9 cellular contexts compared by ENCODE assay signal in the genomic region with DNA sequence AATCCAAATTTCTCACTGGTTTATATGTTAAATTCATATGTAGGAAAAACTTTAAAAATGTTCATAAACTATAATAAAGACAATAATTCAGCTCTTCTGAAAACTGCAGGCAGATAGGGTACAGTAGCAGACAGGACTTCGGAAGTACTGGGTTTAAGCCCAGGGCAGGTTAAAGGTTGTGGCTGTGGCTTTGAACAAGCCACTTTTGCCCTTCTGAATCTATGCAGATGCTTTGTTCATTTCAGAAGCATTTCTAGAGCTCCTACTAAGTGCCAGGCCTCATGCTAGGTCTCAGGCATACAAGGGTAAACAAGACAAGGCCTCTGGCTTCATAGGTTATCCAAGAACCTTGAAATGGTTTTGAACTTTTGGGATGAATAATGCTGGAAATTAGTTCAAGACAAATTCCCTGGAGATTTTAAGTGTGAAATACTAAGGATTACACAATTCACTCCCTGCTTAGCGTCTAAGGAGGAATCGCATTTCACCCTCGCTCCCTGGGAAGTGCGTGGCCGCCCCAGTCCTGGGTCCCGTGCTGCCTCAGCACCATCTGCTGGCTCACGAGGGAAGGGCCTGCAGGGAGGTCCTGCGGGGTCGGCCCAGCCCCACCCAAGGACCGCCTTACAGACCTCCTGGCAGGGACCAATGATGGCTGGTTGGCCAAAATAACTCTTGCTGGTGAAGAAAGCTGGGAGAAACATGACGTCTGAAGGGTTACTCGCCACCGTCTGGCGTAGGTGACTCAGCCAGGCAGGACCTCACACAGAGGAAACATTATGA.
DNase-seq lines count a peak whose midpoint lies in the region; ATAC-seq and TF ChIP-seq lines count a peak whose summit lies in the region.
"Had no signal": no experiment of that assay in that cellular context is flagged by ENCODE, and none has a peak within 500 bp of the region (broad histone marks: within the 10 kb centered on the region; RNA-seq: fewer than 3 reads in every experiment).

No MANE protein-coding gene starts in this region.

- no peak for TF ChIP-seq POLR2A in testis (IDR thresholded peaks at IDR 0.05)

- peak; percentile 84 for ATAC-seq in left colon

- 7 to 28% methylated on average over 15 of the region's 15 CpGs for WGBS in testis, 2 donors

- no peaks in the 10 kb centered on the region for H3K27me3 Mint-ChIP-seq in activated CD4-positive, alpha-beta memory T cell treated with anti-CD3 and anti-CD28 coated beads, Interleukin-2, amount 10 ng/mL, durations not matched to agents 7 days and 5 days

- no peak overlapping the region for H3K4me3 Mint-ChIP-seq in activated CD4-positive, alpha-beta memory T cell treated with anti-CD3 and anti-CD28 coated beads, Interleukin-2, amount 10 ng/mL, durations not matched to agents 7 days and 5 days

- peaks cover 7% of the 10 kb centered on the region for H3K9me3 Mint-ChIP-seq in activated CD4-positive, alpha-beta memory T cell treated with anti-CD3 and anti-CD28 coated beads, Interleukin-2, amount 10 ng/mL, durations not matched to agents 7 days and 5 days

- POLR2A ChIA-PET in activated CD4-positive, alpha-beta memory T cell treated with anti-CD3 and anti-CD28 coated beads, Interleukin-2, amount 10 ng/mL, durations not matched to agents 7 days and 5 days (lab: Charles Lee): no interaction called here

- DNase-seq in BE2C: peak; percentile 37
- peak; percentile 12 for DNase-seq in GM19240 (ENCODE audit: insufficient read length, low spot score)
- DNase-seq in NAMALWA (ENCODE audit: low spot score): peak; percentile 3
- DNase-seq in brain pericyte (ENCODE audit: low read depth, low spot score): peak; percentile 15
- peak; percentile 29 to 36 for DNase-seq in left colon
- DNase-seq in testis: peak; percentile 83
- no peak for DNase-seq in activated CD4-positive, alpha-beta memory T cell treated with anti-CD3 and anti-CD28 coated beads, Interleukin-2, amount 10 ng/mL, durations not matched to agents 7 days and 5 days
- DNase-seq in stimulated activated naive CD4-positive, alpha-beta T cell treated with Interleukin-2 at 50 U/mL for 16 hours (lab: John Stamatoyannopoulos, UW): no peak

- H3K9me3 ChIP-seq in BE2C (no peaks in the 10 kb centered on the region), testis (no peaks in the 10 kb centered on the region)

- no peaks in the 10 kb centered on the region for H3K36me3 Mint-ChIP-seq in activated CD4-positive, alpha-beta memory T cell treated with anti-CD3 and anti-CD28 coated beads, Interleukin-2, amount 10 ng/mL, durations not matched to agents 7 days and 5 days (ENCODE audit: low read depth)

- no peaks in the 10 kb centered on the region for H3K4me1 Mint-ChIP-seq in activated CD4-positive, alpha-beta memory T cell treated with anti-CD3 and anti-CD28 coated beads, Interleukin-2, amount 10 ng/mL, durations not matched to agents 7 days and 5 days

- TF ChIP-seq CTCF in BE2C (IDR thresholded peaks at IDR 0.05; ENCODE audit: low read depth, low read length) (peak; percentile 40), testis (IDR thresholded peaks at IDR 0.05) (peak; percentile 75 to 81 (median 77))

- H3K4me3 ChIP-seq in BE2C (ENCODE audit: low read depth, low read length): no peak overlapping the region
- H3K4me3 ChIP-seq in testis: no peak overlapping the region

- no peaks in the 10 kb centered on the region for H3K36me3 ChIP-seq in BE2C
- H3K36me3 ChIP-seq in testis (ENCODE audit: low read depth, missing control alignments): no peaks in the 10 kb centered on the region

- H3K4me1 ChIP-seq in BE2C (no peaks in the 10 kb centered on the region), testis (peaks cover 36% of the 10 kb centered on the region)

- peak overlapping the region in 1 of 2 donors; percentile 45 for H3K27ac ChIP-seq in testis
- H3K27ac ChIP-seq: HL-60 had no signal

- no peak overlapping the region for H3K27ac Mint-ChIP-seq in activated CD4-positive, alpha-beta memory T cell treated with anti-CD3 and anti-CD28 coated beads, Interleukin-2, amount 10 ng/mL, durations not matched to agents 7 days and 5 days

- CTCF ChIA-PET in activated CD4-positive, alpha-beta memory T cell treated with anti-CD3 and anti-CD28 coated beads, Interleukin-2, amount 10 ng/mL, durations not matched to agents 7 days and 5 days (lab: Charles Lee): no interaction called here

- intact Hi-C loops in left colon (cut with DNase I, micrococcal nuclease) (loop anchor here in 1 of 2 donors (10.0 kb wide), 1 partner anchor 608 kb away; no protein-coding TSS in a partner anchor), testis (cut with DNase I; ENCODE audit: low total_unique reads) (loop anchor here (5.0 kb wide), 1 partner anchor 600 kb away; no protein-coding TSS in a partner anchor)

- H3K27me3 ChIP-seq in BE2C: no peaks in the 10 kb centered on the region
- no peaks in the 10 kb centered on the region for H3K27me3 ChIP-seq in testis

Comparison
In these comparisons a context has a peak if more than half of its experiments do, and no peak if none do; other contexts are left out.
1. DNase-seq: peak in BE2C (single experiment), GM19240 (single experiment), NAMALWA (single experiment), brain pericyte (single experiment), left colon (2 of 2) and testis (single experiment); none in activated CD4-positive, alpha-beta memory T cell treated with anti-CD3 and anti-CD28 coated beads, Interleukin-2, amount 10 ng/mL, durations not matched to agents 7 days and 5 days (single experiment) and stimulated activated naive CD4-positive, alpha-beta T cell treated with Interleukin-2 at 50 U/mL for 16 hours (single experiment).